Comparison of ENCODE assay signal across 2 cellular contexts in genomic region chr19:16228637-16229321, GRCh38.
TF ChIP-seq lines count a peak whose summit lies in the region.

No MANE protein-coding gene starts in this region.

TF ChIP-seq in H1, 55 proteins besides CTCF, POLR2A, EP300 and RAD21:
- TF ChIP-seq CEBPB (IDR thresholded peaks at IDR 0.05; ENCODE audit: low read depth, low read length) (no peak), TCF12 (IDR thresholded peaks at IDR 0.05; ENCODE audit: low read depth, low read length) (no peak), BCL11A (IDR thresholded peaks at IDR 0.05; ENCODE audit: low read depth in 2 of 2, low read length in 2 of 2) (no peak), PHF8 (conservative IDR thresholded peaks at IDR 0.05; ENCODE audit: low read depth, low read length) (no peak), KDM4A (IDR thresholded peaks at IDR 0.05; ENCODE audit: low read depth, low read length, severe bottlenecking) (no peak), SUZ12 (IDR thresholded peaks at IDR 0.05; ENCODE audit: low read length) (no peak), CREB1 (IDR thresholded peaks at IDR 0.05) (no peak), ASH2L (IDR thresholded peaks at IDR 0.05; ENCODE audit: low read length) (no peak), CTBP2 (IDR thresholded peaks at IDR 0.05; ENCODE audit: borderline replicate concordance, insufficient read depth, insufficient read length, low read length) (no peak), BACH1 (IDR thresholded peaks at IDR 0.05; ENCODE audit: low read length) (no peak), TAF1 (IDR thresholded peaks at IDR 0.05; ENCODE audit: low read depth, low read length) (no peak), BRCA1 (IDR thresholded peaks at IDR 0.05; ENCODE audit: low read depth, low read length) (no peak)
- TF ChIP-seq, protein P1, sequence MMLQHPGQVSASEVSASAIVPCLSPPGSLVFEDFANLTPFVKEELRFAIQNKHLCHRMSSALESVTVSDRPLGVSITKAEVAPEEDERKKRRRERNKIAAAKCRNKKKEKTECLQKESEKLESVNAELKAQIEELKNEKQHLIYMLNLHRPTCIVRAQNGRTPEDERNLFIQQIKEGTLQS (IDR thresholded peaks at IDR 0.05; ENCODE audit: insufficient read depth, low read depth, low read length), result no peak

TF ChIP-seq in HEK293T, 16 proteins besides CTCF, POLR2A, EP300 and RAD21 (continued from another document):
- TF ChIP-seq BHLHE40 (IDR thresholded peaks at IDR 0.05; ENCODE audit: borderline replicate concordance) (no peak), ARNT (IDR thresholded peaks at IDR 0.05) (no peak), PKNOX1 (IDR thresholded peaks at IDR 0.05) (no peak), LEF1 (IDR thresholded peaks at IDR 0.05; ENCODE audit: borderline replicate concordance) (no peak), SP1 (IDR thresholded peaks at IDR 0.05) (no peak), ZNF384 (IDR thresholded peaks at IDR 0.05) (no peak), L3MBTL2 (conservative IDR thresholded peaks at IDR 0.05) (no peak), TARDBP (IDR thresholded peaks at IDR 0.05) (no peak)
TF ChIP-seq in HEK293T: peak in this region for 0.
